Comparison of ENCODE assay signal across 24 cellular contexts in genomic region chr1:15911927-15912326, GRCh38.
"Had no signal": no experiment of that assay in that cellular context is flagged by ENCODE, and none has a peak within 500 bp of the region (broad histone marks: within the 10 kb centered on the region; RNA-seq: fewer than 3 reads in every experiment).

No MANE protein-coding gene starts in this region.

- H3K27me3 Mint-ChIP-seq: activated B cell treated with CpG ODN at 0.5 μM for 24 hours; activated CD4-positive, alpha-beta memory T cell treated with anti-CD3 and anti-CD28 coated beads for 36 hours; activated naive CD8-positive, alpha-beta T cell; dendritic cell treated with granulocyte-macrophage colony-stimulating factor and Interleukin-4, amounts not matched to agents 40 ng/mL and 50 ng/mL, for 4 days had no signal

- H3K27ac ChIP-seq: foreskin keratinocyte, lower lobe of right lung, psoas muscle, skin epidermis, testis, upper lobe of right lung had no signal

- H3K4me3 ChIP-seq: cardiac muscle cell, lower lobe of right lung, psoas muscle, skin epidermis, testis, upper lobe of right lung had no signal

- H3K27ac Mint-ChIP-seq: activated B cell treated with CpG ODN at 0.5 μM for 24 hours; activated CD4-positive, alpha-beta memory T cell treated with anti-CD3 and anti-CD28 coated beads for 36 hours; activated T-helper 1 cell treated with anti-CD3 and anti-CD28 coated beads, Interleukin-12 subunit alpha, Interleukin-12 subunit beta, Interleukin-2, Interleukin-4 antibody, amounts not matched to agents 30 ng/mL and 10 ng/mL and 1 ng/mL, durations not matched to agents 14 hours and 24 hours and 36 hours; dendritic cell treated with granulocyte-macrophage colony-stimulating factor and Interleukin-4, amounts not matched to agents 40 ng/mL and 50 ng/mL, for 4 days; nephron had no signal

- H3K4me3 Mint-ChIP-seq: activated B cell treated with CpG ODN at 0.5 μM for 24 hours; activated CD4-positive, alpha-beta memory T cell treated with anti-CD3 and anti-CD28 coated beads for 36 hours; activated naive CD8-positive, alpha-beta T cell; activated T-helper 1 cell treated with anti-CD3 and anti-CD28 coated beads, Interleukin-12 subunit alpha, Interleukin-12 subunit beta, Interleukin-2, Interleukin-4 antibody, amounts not matched to agents 30 ng/mL and 10 ng/mL and 1 ng/mL, durations not matched to agents 14 hours and 24 hours and 36 hours; dendritic cell treated with granulocyte-macrophage colony-stimulating factor and Interleukin-4, amounts not matched to agents 40 ng/mL and 50 ng/mL, for 4 days; mesothelial cell of epicardium; nephron had no signal

- ATAC-seq: foreskin keratinocyte, left cardiac atrium, lower lobe of right lung, psoas muscle, right cardiac atrium, upper lobe of right lung had no signal

- H3K9me3 Mint-ChIP-seq: activated B cell treated with CpG ODN at 0.5 μM for 24 hours; activated CD4-positive, alpha-beta memory T cell treated with anti-CD3 and anti-CD28 coated beads for 36 hours; activated T-helper 1 cell treated with anti-CD3 and anti-CD28 coated beads, Interleukin-12 subunit alpha, Interleukin-12 subunit beta, Interleukin-2, Interleukin-4 antibody, amounts not matched to agents 30 ng/mL and 10 ng/mL and 1 ng/mL, durations not matched to agents 14 hours and 24 hours and 36 hours; dendritic cell treated with granulocyte-macrophage colony-stimulating factor and Interleukin-4, amounts not matched to agents 40 ng/mL and 50 ng/mL, for 4 days; mesothelial cell of epicardium; nephron had no signal

- H3K27me3 ChIP-seq: cardiac muscle cell, foreskin keratinocyte, testis, upper lobe of right lung had no signal

- DNase-seq: activated B cell treated with CpG ODN at 0.5 μM for 24 hours; activated CD4-positive, alpha-beta memory T cell treated with anti-CD3 and anti-CD28 coated beads for 36 hours; activated CD4-positive, alpha-beta T cell treated with anti-CD3 and anti-CD28 coated beads for 4 hours; activated gamma-delta T cell treated with Interleukin-2 at 50 U/mL for 16 hours; activated T-cell treated with anti-CD3 and anti-CD28 coated beads for 4 hours; effector CD8-positive, alpha-beta T cell; foreskin keratinocyte; hippocampal formation; left cardiac atrium; lower lobe of right lung; nucleus accumbens; psoas muscle; right cardiac atrium; stimulated activated CD4-positive, alpha-beta T cell treated with anti-CD3 and anti-CD28 coated beads, Interleukin-15, amount 100 ng/mL, for 24 hours; stimulated activated CD4-positive, alpha-beta T cell treated with anti-CD3 and anti-CD28 coated beads, Interleukin-2, amount 100 ng/mL, for 48 hours; testis; upper lobe of right lung had no signal

- H3K4me1 ChIP-seq: testis had no signal

- H3K4me1 Mint-ChIP-seq: nephron had no signal

- H3K9me3 ChIP-seq: lower lobe of right lung, psoas muscle, testis, upper lobe of right lung had no signal
